In genomic region chr20:1835531-1835930, GRCh38 we compare ENCODE assay signal across 19 cellular contexts. TPM values are rescaled to one million over a fixed set of nuclear protein-coding genes. Genes with fewer than 3 reads are reported as not detected.
"Had no signal": no experiment of that assay in that cellular context is flagged by ENCODE, and none has a peak within 500 bp of the region (broad histone marks: within the 10 kb centered on the region; RNA-seq: fewer than 3 reads in every experiment).

No MANE protein-coding gene starts in this region.

- H3K27ac ChIP-seq: cardiac muscle cell, esophagus squamous epithelium, gastroesophageal sphincter, heart left ventricle, lower lobe of right lung, pancreas, thyroid gland had no signal

- H3K36me3 ChIP-seq: cardiac muscle cell, esophagus squamous epithelium, gastroesophageal sphincter, heart left ventricle, lower lobe of right lung, pancreas, thyroid gland had no signal

- ATAC-seq: activated CD4-positive, CD25-positive, alpha-beta regulatory T cell treated with anti-CD3 and anti-CD28 coated beads, Interleukin-2, amount 50 U/mL, for 24 hours; gastroesophageal sphincter; heart left ventricle; left colon; lower lobe of right lung; pancreas; right cardiac atrium had no signal

- H3K4me3 ChIP-seq: cardiac muscle cell, esophagus squamous epithelium, gastroesophageal sphincter, heart left ventricle, lower lobe of right lung, pancreas, thyroid gland had no signal

- H3K9me3 ChIP-seq: esophagus squamous epithelium, gastroesophageal sphincter, heart left ventricle, lower lobe of right lung, pancreas, thyroid gland had no signal

- DNase-seq: activated CD4-positive, alpha-beta memory T cell treated with anti-CD3 and anti-CD28 coated beads, Interleukin-2, amount 10 ng/mL, durations not matched to agents 7 days and 5 days; activated CD4-positive, alpha-beta T cell treated with anti-CD3 and anti-CD28 coated beads, Interleukin-2, amount 10 ng/mL, durations not matched to agents 24 days and 14 days; activated effector memory CD4-positive, alpha-beta T cell treated with anti-CD3 and anti-CD28 coated beads, Interleukin-2, amount 50 U/mL, for 16 hours; activated naive CD4-positive, alpha-beta T cell treated with anti-CD3 and anti-CD28 coated beads, Interleukin-2, amount 10 ng/mL, durations not matched to agents 7 days and 5 days; esophagus squamous epithelium; heart left ventricle; left colon; lower lobe of right lung; mesendoderm; naive B cell; pancreas; right cardiac atrium; stimulated activated CD4-positive, alpha-beta T cell treated with anti-CD3 and anti-CD28 coated beads, Interleukin-4, amount 100 ng/mL, for 24 hours; stimulated activated naive CD4-positive, alpha-beta T cell treated with Interleukin-2 at 50 U/mL for 16 hours; T-helper 2 cell; thyroid gland had no signal

- H3K27me3 ChIP-seq: cardiac muscle cell, heart left ventricle, pancreas, thyroid gland had no signal

RNA-seq across cellular contexts. Expression of gene SIRPA, which starts 59.7 kb away (rescaled TPM):
- total RNA-seq: activated CD4-positive, alpha-beta memory T cell treated with anti-CD3 and anti-CD28 coated beads, Interleukin-2, amount 10 ng/mL, durations not matched to agents 7 days and 5 days had no signal
